1 cellular context compared by ENCODE assay signal in the genomic region with DNA sequence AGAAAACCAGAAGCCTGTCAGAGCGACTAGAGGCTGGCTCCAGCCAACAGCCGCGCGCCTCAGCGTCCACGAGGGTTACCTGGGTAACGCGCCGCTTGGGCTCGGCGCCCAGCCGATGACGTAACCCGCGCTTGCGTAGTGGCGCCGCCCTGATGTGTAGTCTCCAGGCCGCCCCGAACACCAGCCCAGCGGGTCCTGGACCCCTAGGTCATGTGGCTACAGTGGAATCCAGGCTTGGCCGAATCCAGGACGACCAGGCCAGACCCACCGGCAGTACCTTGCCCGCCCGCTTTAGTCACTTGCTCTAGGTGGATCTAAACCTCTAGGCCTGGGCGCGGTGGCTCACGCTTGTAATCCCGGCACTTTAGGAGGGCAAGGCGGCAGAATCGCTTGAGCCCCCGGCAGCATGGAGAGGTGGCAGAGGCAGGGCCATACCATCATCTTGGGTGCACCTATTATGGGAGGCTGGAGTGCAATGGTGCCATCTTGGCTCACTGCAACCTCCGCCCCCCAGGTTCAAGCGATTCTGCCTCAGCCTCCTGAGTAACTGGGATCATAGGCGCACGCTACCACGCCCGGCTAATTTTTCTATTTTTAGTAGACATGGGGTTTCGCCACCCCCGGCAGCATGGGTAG.
TF ChIP-seq lines count a peak whose summit lies in the region.

No MANE protein-coding gene starts in this region.

TF ChIP-seq in GM12878, 131 proteins besides CTCF, POLR2A, EP300 and RAD21:
- no peak for TF ChIP-seq CHD1 (IDR thresholded peaks at IDR 0.05; ENCODE audit: low read depth, low read length)
- TF ChIP-seq ATF3 (IDR thresholded peaks at IDR 0.05; ENCODE audit: borderline replicate concordance, extremely low read depth, low read depth, low read length): 0 out of 2 replicates have a peak, but pooled peaks have one; percentile 27
- peak; percentile 20 for TF ChIP-seq SIX5 (IDR thresholded peaks at IDR 0.05; ENCODE audit: low read depth, low read length, severe bottlenecking)
- peak; percentile 49; the same call in 1 of the 2 replicates for TF ChIP-seq CREM (IDR thresholded peaks at IDR 0.05; ENCODE audit: low read depth)
- TF ChIP-seq TCF12 (IDR thresholded peaks at IDR 0.05; ENCODE audit: low read depth, low read length): no peak
- TF ChIP-seq, protein P1, sequence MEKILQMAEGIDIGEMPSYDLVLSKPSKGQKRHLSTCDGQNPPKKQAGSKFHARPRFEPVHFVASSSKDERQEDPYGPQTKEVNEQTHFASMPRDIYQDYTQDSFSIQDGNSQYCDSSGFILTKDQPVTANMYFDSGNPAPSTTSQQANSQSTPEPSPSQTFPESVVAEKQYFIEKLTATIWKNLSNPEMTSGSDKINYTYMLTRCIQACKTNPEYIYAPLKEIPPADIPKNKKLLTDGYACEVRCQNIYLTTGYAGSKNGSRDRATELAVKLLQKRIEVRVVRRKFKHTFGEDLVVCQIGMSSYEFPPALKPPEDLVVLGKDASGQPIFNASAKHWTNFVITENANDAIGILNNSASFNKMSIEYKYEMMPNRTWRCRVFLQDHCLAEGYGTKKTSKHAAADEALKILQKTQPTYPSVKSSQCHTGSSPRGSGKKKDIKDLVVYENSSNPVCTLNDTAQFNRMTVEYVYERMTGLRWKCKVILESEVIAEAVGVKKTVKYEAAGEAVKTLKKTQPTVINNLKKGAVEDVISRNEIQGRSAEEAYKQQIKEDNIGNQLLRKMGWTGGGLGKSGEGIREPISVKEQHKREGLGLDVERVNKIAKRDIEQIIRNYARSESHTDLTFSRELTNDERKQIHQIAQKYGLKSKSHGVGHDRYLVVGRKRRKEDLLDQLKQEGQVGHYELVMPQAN (conservative IDR thresholded peaks at IDR 0.05): no peak
- TF ChIP-seq CREB1 (IDR thresholded peaks at IDR 0.05; ENCODE audit: low read depth): peak; percentile 88
TF ChIP-seq in GM12878: peak in this region for 4.
